In genomic region chr17:47099451-47099986, GRCh38 we compare ENCODE assay signal across 8 cellular contexts.
DNase-seq lines count a peak whose midpoint lies in the region; ATAC-seq and TF ChIP-seq lines count a peak whose summit lies in the region.

No MANE protein-coding gene starts in this region.

- H3K4me3 Mint-ChIP-seq in T-helper 2 cell treated with Interferon-gamma antibody and Interleukin-4, amounts not matched to agents 5 μg/mL and 100 μg/mL, for 36 hours, result peak overlapping the region; percentile 82

- ATAC-seq in HG03460 (IDR thresholded peaks at IDR 0.05; ENCODE audit: unreplicated experiment) (peak; percentile 5), upper lobe of right lung (no peak), HG02840 (IDR thresholded peaks at IDR 0.05; ENCODE audit: low FRiP score, unreplicated experiment) (no peak)

- H3K27me3 Mint-ChIP-seq in T-helper 2 cell treated with Interferon-gamma antibody and Interleukin-4, amounts not matched to agents 5 μg/mL and 100 μg/mL, for 36 hours (ENCODE audit: low read depth), result no peaks in the 10 kb centered on the region

- no peaks in the 10 kb centered on the region for H3K27me3 ChIP-seq in upper lobe of right lung

- no peak for TF ChIP-seq POLR2A in lower leg skin (IDR thresholded peaks at IDR 0.05)

- peaks cover 4% of the 10 kb centered on the region for H3K36me3 Mint-ChIP-seq in T-helper 2 cell treated with Interferon-gamma antibody and Interleukin-4, amounts not matched to agents 5 μg/mL and 100 μg/mL, for 36 hours (ENCODE audit: low read depth)

- H3K27ac ChIP-seq in angular gyrus (ENCODE audit: low read depth, low read length) (peak overlapping the region; percentile 70), upper lobe of right lung (peak overlapping the region; percentile 79)

- TF ChIP-seq CTCF in lower leg skin (IDR thresholded peaks at IDR 0.05), result no peak
- TF ChIP-seq CTCF in upper lobe of right lung (IDR thresholded peaks at IDR 0.05), result no peak

- H3K4me1 ChIP-seq in upper lobe of right lung, result peaks cover 17% of the 10 kb centered on the region

- H3K4me3 ChIP-seq in lower leg skin (ENCODE audit: low read depth, poor library complexity, severe bottlenecking), result peak overlapping the region; percentile 91
- H3K4me3 ChIP-seq in upper lobe of right lung, result peak overlapping the region; percentile 93

- no peak for DNase-seq in T-helper 2 cell treated with Interferon-gamma antibody and Interleukin-4, amounts not matched to agents 5 μg/mL and 100 μg/mL, for 36 hours (ENCODE audit: low spot score)
- DNase-seq in T-helper 2 cell, result no peak
- DNase-seq in lower leg skin (ENCODE audit: low spot score in 2 of 2), result no peak
- DNase-seq in upper lobe of right lung, result no peak
- no peak for DNase-seq in NCI-H1694 (lab: John Stamatoyannopoulos, UW)

- no peaks in the 10 kb centered on the region for H3K36me3 ChIP-seq in upper lobe of right lung

- no peaks in the 10 kb centered on the region for H3K9me3 ChIP-seq in upper lobe of right lung

- WGBS in lower leg skin, 2 donors, result 4 to 8% methylated on average over 15 to 22 of the region's 22 CpGs

- peaks cover 13% of the 10 kb centered on the region for H3K4me1 Mint-ChIP-seq in T-helper 2 cell treated with Interferon-gamma antibody and Interleukin-4, amounts not matched to agents 5 μg/mL and 100 μg/mL, for 36 hours (ENCODE audit: low read depth)

- no peaks in the 10 kb centered on the region for H3K9me3 Mint-ChIP-seq in T-helper 2 cell treated with Interferon-gamma antibody and Interleukin-4, amounts not matched to agents 5 μg/mL and 100 μg/mL, for 36 hours

- H3K27ac Mint-ChIP-seq in T-helper 2 cell treated with Interferon-gamma antibody and Interleukin-4, amounts not matched to agents 5 μg/mL and 100 μg/mL, for 36 hours, result peak overlapping the region; percentile 83

- intact Hi-C loops in lower leg skin (cut with DNase I; ENCODE audit: low total_unique reads), result no loop called here
- intact Hi-C loops in upper lobe of right lung (cut with DNase I), result no loop called here
